Comparison of ENCODE assay signal across 13 cellular contexts in the genomic region with DNA sequence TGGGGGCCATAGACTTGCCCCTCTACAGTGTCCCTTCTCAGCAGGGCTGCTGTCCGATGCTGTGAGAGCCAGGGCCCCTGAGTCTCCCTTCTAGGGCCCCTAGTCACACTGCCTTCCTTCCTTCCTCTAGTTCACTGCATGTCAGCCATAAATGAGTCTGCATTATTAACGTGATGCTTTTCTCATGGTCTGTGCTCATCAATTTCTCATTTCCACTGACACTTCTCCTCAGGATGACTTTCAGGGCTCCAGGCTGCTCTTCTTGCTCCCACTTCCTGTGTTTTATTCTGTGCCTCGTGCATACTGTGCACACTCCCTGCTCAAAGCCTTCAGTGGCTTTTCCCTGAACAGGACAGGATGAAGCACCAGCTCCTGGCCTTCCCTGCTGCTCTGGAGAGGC.
DNase-seq lines count a peak whose midpoint lies in the region; ATAC-seq and TF ChIP-seq lines count a peak whose summit lies in the region.
"Had no signal": no experiment of that assay in that cellular context is flagged by ENCODE, and none has a peak within 500 bp of the region (broad histone marks: within the 10 kb centered on the region; RNA-seq: fewer than 3 reads in every experiment).

No MANE protein-coding gene starts in this region.

- CTCF ChIA-PET in naive thymus-derived CD4-positive, alpha-beta T cell (lab: Charles Lee) = no interaction called here

- peaks cover 40% of the 10 kb centered on the region for H3K4me1 Mint-ChIP-seq in activated T-helper 17 cell treated with anti-CD3 and anti-CD28 coated beads, Interleukin-2, amount 50 U/mL, for 72 hours
- H3K4me1 Mint-ChIP-seq in naive thymus-derived CD4-positive, alpha-beta T cell = peaks cover 44 to 65% (median 58%) of the 10 kb centered on the region in 7 donors

- peaks cover 0 to 5% (median 0%) of the 10 kb centered on the region in 11 experiments; a peak in 4 of 22 replicates for H3K9me3 ChIP-seq in BLaER1 treated with 17β-estradiol and CSF1 and Interleukin-3, amounts not matched to agents 10 nM and 100 nM (replicated peaks in 1 of 11)
- no peaks in the 10 kb centered on the region for H3K9me3 ChIP-seq in naive thymus-derived CD4-positive, alpha-beta T cell (ENCODE audit: control insufficient read depth in 2 of 3, low read length in 3 of 3)
- H3K9me3 ChIP-seq in transverse colon = no peaks in the 10 kb centered on the region
- H3K9me3 ChIP-seq: BE2C had no signal

- no peak for TF ChIP-seq POLR2A in transverse colon (IDR thresholded peaks at IDR 0.05)

- ATAC-seq in activated T-helper 17 cell treated with anti-CD3 and anti-CD28 coated beads, Interleukin-2, amount 50 U/mL, for 72 hours (replicated peaks) = peak; percentile 28
- ATAC-seq in naive thymus-derived CD4-positive, alpha-beta T cell = peak; percentile 71

- no peaks in the 10 kb centered on the region for H3K9me3 Mint-ChIP-seq in activated T-helper 17 cell treated with anti-CD3 and anti-CD28 coated beads, Interleukin-2, amount 50 U/mL, for 72 hours
- no peaks in the 10 kb centered on the region for H3K9me3 Mint-ChIP-seq in naive thymus-derived CD4-positive, alpha-beta T cell
- H3K9me3 Mint-ChIP-seq: type B pancreatic cell had no signal

- H3K4me3 Mint-ChIP-seq in activated T-helper 17 cell treated with anti-CD3 and anti-CD28 coated beads, Interleukin-2, amount 50 U/mL, for 72 hours = peak overlapping the region; percentile 35
- peak overlapping the region in 1 of 10 donors; percentile 37 for H3K4me3 Mint-ChIP-seq in naive thymus-derived CD4-positive, alpha-beta T cell
- H3K4me3 Mint-ChIP-seq: type B pancreatic cell had no signal

- peaks cover 0 to 57% (median 15%) of the 10 kb centered on the region in 11 experiments; a peak in 12 of 22 replicates for H4K20me1 ChIP-seq in BLaER1 treated with 17β-estradiol and CSF1 and Interleukin-3, amounts not matched to agents 10 nM and 100 nM

- 63 to 70% methylated on average over 1 to 3 of the region's 3 CpGs for WGBS in transverse colon (ENCODE audit: low coverage in 1 of 2), 2 donors

- POLR2A ChIA-PET in naive thymus-derived CD4-positive, alpha-beta T cell (lab: Charles Lee) = no interaction called here

- peak; percentile 32 for DNase-seq in GDM1 (lab: John Stamatoyannopoulos, UW)
- DNase-seq in naive thymus-derived CD4-positive, alpha-beta T cell = no peak
- no peak for DNase-seq in NCI-H526 treated with DMSO at 0.1 percent for 48 hours (lab: John Stamatoyannopoulos, UW)
- no peak for DNase-seq in transverse colon
- no peak for DNase-seq in posterior cingulate gyrus
- DNase-seq: BE2C, NCI-H1105, NCI-H345 had no signal

- H3K27ac Mint-ChIP-seq in activated T-helper 17 cell treated with anti-CD3 and anti-CD28 coated beads, Interleukin-2, amount 50 U/mL, for 72 hours = peak overlapping the region; percentile 55
- H3K27ac Mint-ChIP-seq in naive thymus-derived CD4-positive, alpha-beta T cell = peak overlapping the region in 4 of 9 donors; percentile 39 to 78 (median 54)
- H3K27ac Mint-ChIP-seq: progenitor cell of endocrine pancreas, type B pancreatic cell had no signal

- no peaks in the 10 kb centered on the region for H3K27me3 Mint-ChIP-seq in activated T-helper 17 cell treated with anti-CD3 and anti-CD28 coated beads, Interleukin-2, amount 50 U/mL, for 72 hours
- H3K27me3 Mint-ChIP-seq in naive thymus-derived CD4-positive, alpha-beta T cell = no peaks in the 10 kb centered on the region
- H3K27me3 Mint-ChIP-seq: progenitor cell of endocrine pancreas had no signal

- no peak overlapping the region for H3K4me3 ChIP-seq in BLaER1 treated with 17β-estradiol and CSF1 and Interleukin-3, amounts not matched to agents 10 nM and 100 nM
- no peak overlapping the region for H3K4me3 ChIP-seq in naive thymus-derived CD4-positive, alpha-beta T cell (ENCODE audit: low read length)
- no peak overlapping the region for H3K4me3 ChIP-seq in transverse colon

- H3K4me1 ChIP-seq in BLaER1 treated with 17β-estradiol and CSF1 and Interleukin-3, amounts not matched to agents 10 nM and 100 nM = peaks cover 71 to 92% (median 85%) of the 10 kb centered on the region in 10 experiments
- peaks cover 5 to 13% of the 10 kb centered on the region in 2 donors for H3K4me1 ChIP-seq in naive thymus-derived CD4-positive, alpha-beta T cell (ENCODE audit: control insufficient read depth in 2 of 2, insufficient read depth in 2 of 2, low read length in 2 of 2)
- peaks cover 0 to 19% (median 4%) of the 10 kb centered on the region in 4 donors for H3K4me1 ChIP-seq in transverse colon

- TF ChIP-seq EP300 in transverse colon (IDR thresholded peaks at IDR 0.05; ENCODE audit: low read depth) = no peak

- H3K27me3 ChIP-seq in BLaER1 treated with 17β-estradiol and CSF1 and Interleukin-3, amounts not matched to agents 10 nM and 100 nM = no peaks in the 10 kb centered on the region
- H3K27me3 ChIP-seq in naive thymus-derived CD4-positive, alpha-beta T cell (ENCODE audit: control insufficient read depth in 2 of 2, insufficient read depth in 2 of 2, low read length in 2 of 2) = no peaks in the 10 kb centered on the region
- H3K27me3 ChIP-seq in transverse colon = no peaks in the 10 kb centered on the region
- H3K27me3 ChIP-seq: BE2C had no signal

- H3K36me3 Mint-ChIP-seq in activated T-helper 17 cell treated with anti-CD3 and anti-CD28 coated beads, Interleukin-2, amount 50 U/mL, for 72 hours (ENCODE audit: low read depth) = peaks cover 14% of the 10 kb centered on the region
- H3K36me3 Mint-ChIP-seq in naive thymus-derived CD4-positive, alpha-beta T cell = peaks cover 10 to 28% (median 16%) of the 10 kb centered on the region in 5 donors
- H3K36me3 Mint-ChIP-seq: type B pancreatic cell had no signal

- peak overlapping the region in 7 of 11 experiments; percentile 15 to 43 (median 30); a peak in 11 of 22 replicates for H3K9ac ChIP-seq in BLaER1 treated with 17β-estradiol and CSF1 and Interleukin-3, amounts not matched to agents 10 nM and 100 nM

- peak overlapping the region; percentile 20 to 76 (median 41); a peak in 17 of 22 replicates for H3K27ac ChIP-seq in BLaER1 treated with 17β-estradiol and CSF1 and Interleukin-3, amounts not matched to agents 10 nM and 100 nM
- H3K27ac ChIP-seq in naive thymus-derived CD4-positive, alpha-beta T cell (ENCODE audit: low read depth, low read length) = no peak overlapping the region
- no peak overlapping the region for H3K27ac ChIP-seq in transverse colon
- H3K27ac ChIP-seq: VCaP had no signal

- no peak for TF ChIP-seq CTCF in transverse colon (IDR thresholded peaks at IDR 0.05)

- in situ Hi-C loops in transverse colon (cut with MboI; ENCODE audit: low pct_ligation_motif_present in 1 of 4, low pct_unique_long_range_greater_than_20kb in 1 of 4, low sequenced_read_pairs in 3 of 4) = no loop called here

- H3K36me3 ChIP-seq in BLaER1 treated with 17β-estradiol and CSF1 and Interleukin-3, amounts not matched to agents 10 nM and 100 nM = peaks cover 0 to 27% (median 3%) of the 10 kb centered on the region in 11 experiments; a peak in 7 of 22 replicates
- H3K36me3 ChIP-seq in naive thymus-derived CD4-positive, alpha-beta T cell (ENCODE audit: control insufficient read depth in 2 of 3, insufficient read depth in 3 of 3, low read length in 3 of 3) = peaks cover 0 to 13% (median 0%) of the 10 kb centered on the region in 3 experiments
- no peaks in the 10 kb centered on the region for H3K36me3 ChIP-seq in transverse colon
- H3K36me3 ChIP-seq: BE2C had no signal

- intact Hi-C loops in naive thymus-derived CD4-positive, alpha-beta T cell (cut with micrococcal nuclease) = loop anchor here in 1 of 2 donors (5.0 kb wide), 1 partner anchor 32 kb away; no protein-coding TSS in a partner anchor
- intact Hi-C loops in transverse colon (cut with DNase I; ENCODE audit: low total_unique reads) = no loop called here
- intact Hi-C loops in posterior cingulate gyrus (cut with DNase I) = no loop called here

- peak overlapping the region; percentile 70 to 92 (median 77) for H3K4me2 ChIP-seq in BLaER1 treated with 17β-estradiol and CSF1 and Interleukin-3, amounts not matched to agents 10 nM and 100 nM

Comparison
In these comparisons a context has a peak if more than half of its experiments do, and no peak if none do; other contexts are left out.
1. H3K27ac ChIP-seq: peak in BLaER1 treated with 17β-estradiol and CSF1 and Interleukin-3, amounts not matched to agents 10 nM and 100 nM (11 of 11); none in naive thymus-derived CD4-positive, alpha-beta T cell (single experiment) and transverse colon (0 of 4).